In genomic region chr7:158811894-158812293, GRCh38 we compare ENCODE assay signal across 10 cellular contexts. TPM values are rescaled to one million over a fixed set of nuclear protein-coding genes. Genes with fewer than 3 reads are reported as not detected.
DNase-seq lines count a peak whose midpoint lies in the region; ATAC-seq and TF ChIP-seq lines count a peak whose summit lies in the region.
"Had no signal": no experiment of that assay in that cellular context is flagged by ENCODE, and none has a peak within 500 bp of the region (broad histone marks: within the 10 kb centered on the region; RNA-seq: fewer than 3 reads in every experiment).

No MANE protein-coding gene starts in this region.

- peak overlapping the region; percentile 75 for H3K4me3 Mint-ChIP-seq in activated naive CD4-positive, alpha-beta T cell treated with anti-CD3 and anti-CD28 coated beads, Interleukin-2, amount 50 U/mL, for 24 hours
- no peak overlapping the region for H3K4me3 Mint-ChIP-seq in dendritic cell treated with granulocyte-macrophage colony-stimulating factor and Interleukin-4, amounts not matched to agents 40 ng/mL and 50 ng/mL, for 4 days
- peak overlapping the region; percentile 54 for H3K4me3 Mint-ChIP-seq in natural killer cell treated with Interleukin-12 subunit alpha and Interleukin-12 subunit beta and Interleukin-15 and Interleukin-18, amount 100 ng/mL, for 72 hours

- TF ChIP-seq POLR2A in uterus (IDR thresholded peaks at IDR 0.05): no peak

- TF ChIP-seq CTCF in uterus (IDR thresholded peaks at IDR 0.05): no peak

- H3K4me1 Mint-ChIP-seq in activated naive CD4-positive, alpha-beta T cell treated with anti-CD3 and anti-CD28 coated beads, Interleukin-2, amount 50 U/mL, for 24 hours: peaks cover 85% of the 10 kb centered on the region
- H3K4me1 Mint-ChIP-seq in dendritic cell treated with granulocyte-macrophage colony-stimulating factor and Interleukin-4, amounts not matched to agents 40 ng/mL and 50 ng/mL, for 4 days (ENCODE audit: low read depth): peaks cover 62% of the 10 kb centered on the region
- peaks cover 69 to 71% of the 10 kb centered on the region in 2 donors for H3K4me1 Mint-ChIP-seq in natural killer cell treated with Interleukin-12 subunit alpha and Interleukin-12 subunit beta and Interleukin-15 and Interleukin-18, amount 100 ng/mL, for 72 hours (ENCODE audit: low read depth in 2 of 2)

- intact Hi-C loops in dendritic cell treated with granulocyte-macrophage colony-stimulating factor and Interleukin-4, amounts not matched to agents 40 ng/mL and 50 ng/mL, for 4 days (cut with micrococcal nuclease): no loop called here
- intact Hi-C loops in uterus (cut with DNase I; ENCODE audit: low total_unique reads): no loop called here

- H3K27ac Mint-ChIP-seq in activated naive CD4-positive, alpha-beta T cell treated with anti-CD3 and anti-CD28 coated beads, Interleukin-2, amount 50 U/mL, for 24 hours: peak overlapping the region; percentile 98
- peak overlapping the region; percentile 65 for H3K27ac Mint-ChIP-seq in dendritic cell treated with granulocyte-macrophage colony-stimulating factor and Interleukin-4, amounts not matched to agents 40 ng/mL and 50 ng/mL, for 4 days
- peak overlapping the region; percentile 56 to 91 for H3K27ac Mint-ChIP-seq in natural killer cell treated with Interleukin-12 subunit alpha and Interleukin-12 subunit beta and Interleukin-15 and Interleukin-18, amount 100 ng/mL, for 72 hours

- no peak for ATAC-seq in natural killer cell treated with Interleukin-12 subunit alpha and Interleukin-12 subunit beta and Interleukin-15 and Interleukin-18, amount 100 ng/mL, for 72 hours
- ATAC-seq in GM19324 (IDR thresholded peaks at IDR 0.05; ENCODE audit: low FRiP score, unreplicated experiment): no peak

- peaks cover 19% of the 10 kb centered on the region for H3K36me3 Mint-ChIP-seq in activated naive CD4-positive, alpha-beta T cell treated with anti-CD3 and anti-CD28 coated beads, Interleukin-2, amount 50 U/mL, for 24 hours
- peaks cover 22% of the 10 kb centered on the region for H3K36me3 Mint-ChIP-seq in dendritic cell treated with granulocyte-macrophage colony-stimulating factor and Interleukin-4, amounts not matched to agents 40 ng/mL and 50 ng/mL, for 4 days (ENCODE audit: low read depth)
- H3K36me3 Mint-ChIP-seq in natural killer cell treated with Interleukin-12 subunit alpha and Interleukin-12 subunit beta and Interleukin-15 and Interleukin-18, amount 100 ng/mL, for 72 hours: no peaks in the 10 kb centered on the region

- H3K4me3 ChIP-seq in uterus: no peak overlapping the region

- H3K27me3 Mint-ChIP-seq in activated naive CD4-positive, alpha-beta T cell treated with anti-CD3 and anti-CD28 coated beads, Interleukin-2, amount 50 U/mL, for 24 hours: no peaks in the 10 kb centered on the region
- H3K27me3 Mint-ChIP-seq in dendritic cell treated with granulocyte-macrophage colony-stimulating factor and Interleukin-4, amounts not matched to agents 40 ng/mL and 50 ng/mL, for 4 days: no peaks in the 10 kb centered on the region
- H3K27me3 Mint-ChIP-seq in natural killer cell treated with Interleukin-12 subunit alpha and Interleukin-12 subunit beta and Interleukin-15 and Interleukin-18, amount 100 ng/mL, for 72 hours: no peaks in the 10 kb centered on the region
- H3K27me3 Mint-ChIP-seq: memory B cell had no signal

- no peaks in the 10 kb centered on the region for H3K36me3 ChIP-seq in uterus

- H3K27ac ChIP-seq in uterus: peak overlapping the region; percentile 44 to 64
- H3K27ac ChIP-seq: C4-2B had no signal

- no peaks in the 10 kb centered on the region for H3K27me3 ChIP-seq in uterus

- H3K9me3 ChIP-seq in uterus: no peaks in the 10 kb centered on the region

- peaks cover 4% of the 10 kb centered on the region for H3K9me3 Mint-ChIP-seq in activated naive CD4-positive, alpha-beta T cell treated with anti-CD3 and anti-CD28 coated beads, Interleukin-2, amount 50 U/mL, for 24 hours
- H3K9me3 Mint-ChIP-seq in dendritic cell treated with granulocyte-macrophage colony-stimulating factor and Interleukin-4, amounts not matched to agents 40 ng/mL and 50 ng/mL, for 4 days: no peaks in the 10 kb centered on the region
- peaks cover 3% of the 10 kb centered on the region for H3K9me3 Mint-ChIP-seq in natural killer cell treated with Interleukin-12 subunit alpha and Interleukin-12 subunit beta and Interleukin-15 and Interleukin-18, amount 100 ng/mL, for 72 hours

- DNase-seq in activated naive CD4-positive, alpha-beta T cell treated with Interleukin-2 at 50 U/mL for 16 hours: no peak
- DNase-seq in natural killer cell treated with Interleukin-12 subunit alpha and Interleukin-12 subunit beta and Interleukin-15 and Interleukin-18, amount 100 ng/mL, for 72 hours (ENCODE audit: low spot score): no peak
- no peak for DNase-seq in uterus
- no peak for DNase-seq in pons (ENCODE audit: low spot score)
- no peak for DNase-seq in epidermal melanocyte (ENCODE audit: insufficient read length, low spot score)

- peaks cover 0 to 24% of the 10 kb centered on the region in 2 donors for H3K4me1 ChIP-seq in uterus

RNA-seq across cellular contexts. Expression of gene ESYT2, which starts 17.4 kb away (rescaled TPM):
- total RNA-seq in natural killer cell treated with Interleukin-12 subunit alpha and Interleukin-12 subunit beta and Interleukin-15 and Interleukin-18, amount 100 ng/mL, for 72 hours: 10 to 100 TPM; 24.4 to 31.8 TPM
- 100 to 1,000 TPM in 2 of 4 donors, 10 to 100 TPM in 2; 91.6 to 159 (median 100) TPM for total RNA-seq in uterus

RNA-seq across cellular contexts. Expression of gene DYNC2I1, which starts 44.5 kb away (rescaled TPM):
- 10 to 100 TPM; 11.8 to 13.2 TPM for total RNA-seq in natural killer cell treated with Interleukin-12 subunit alpha and Interleukin-12 subunit beta and Interleukin-15 and Interleukin-18, amount 100 ng/mL, for 72 hours
- 10 to 100 TPM; 10.5 to 36.6 (median 23.3) TPM for total RNA-seq in uterus
